In the genomic region with DNA sequence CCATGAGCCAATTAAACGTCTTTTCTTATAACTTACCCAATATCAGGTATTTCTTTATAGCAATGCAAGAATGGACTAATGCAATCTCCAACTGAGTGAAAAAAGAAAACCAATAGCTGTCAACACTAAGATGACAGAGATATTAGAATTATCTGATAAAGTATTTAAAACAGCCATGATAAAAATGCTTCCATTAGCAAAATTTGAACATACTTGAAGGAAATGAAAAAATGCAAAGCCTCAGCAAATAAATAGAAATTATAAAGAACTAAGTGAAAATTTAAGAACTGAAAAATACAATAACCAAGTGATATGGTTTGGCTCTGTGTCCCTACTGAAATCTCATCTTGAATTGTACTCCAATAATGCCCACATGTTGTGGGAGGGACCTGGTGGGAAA, we compare ENCODE assay signal across 36 cellular contexts.
"Had no signal": no experiment of that assay in that cellular context is flagged by ENCODE, and none has a peak within 500 bp of the region (broad histone marks: within the 10 kb centered on the region; RNA-seq: fewer than 3 reads in every experiment).

No MANE protein-coding gene starts in this region.

- H3K4me1 Mint-ChIP-seq: activated B cell treated with CpG ODN at 0.5 μM for 24 hours; activated CD4-positive, alpha-beta T cell treated with anti-CD3 and anti-CD28 coated beads, Interleukin-2, amount 10 ng/mL, durations not matched to agents 24 days and 14 days; activated naive CD8-positive, alpha-beta T cell treated with anti-CD3 and anti-CD28 coated beads for 36 hours; activated T-helper 17 cell treated with anti-CD3 and anti-CD28 coated beads, Interleukin-2, amount 50 U/mL, for 72 hours had no signal

- H3K36me3 ChIP-seq: adrenal gland, brain microvascular endothelial cell had no signal

- ATAC-seq: activated CD8-positive, alpha-beta T cell treated with anti-CD3 and anti-CD28 coated beads for 36 hours; activated naive CD4-positive, alpha-beta T cell treated with anti-CD3 and anti-CD28 coated beads, Interleukin-2, amount 50 U/mL, for 72 hours; activated T-cell treated with anti-CD3 and anti-CD28 coated beads, Interleukin-2, amount 50 U/mL, for 4 hours; activated T-cell treated with anti-CD3 and anti-CD28 coated beads, Interleukin-2, amount 50 U/mL, for 72 hours; activated T-helper 17 cell treated with anti-CD3 and anti-CD28 coated beads, Interleukin-2, amount 50 U/mL, for 72 hours; body of pancreas had no signal

- H3K27ac Mint-ChIP-seq: activated B cell treated with CpG ODN at 0.5 μM for 24 hours; activated CD4-positive, alpha-beta memory T cell treated with anti-CD3 and anti-CD28 coated beads for 36 hours; activated CD4-positive, alpha-beta T cell treated with anti-CD3 and anti-CD28 coated beads, Interleukin-2, amount 10 ng/mL, durations not matched to agents 24 days and 14 days; activated CD8-positive, alpha-beta T cell treated with anti-CD3 and anti-CD28 coated beads for 36 hours; activated naive CD4-positive, alpha-beta T cell treated with anti-CD3 and anti-CD28 coated beads for 36 hours; activated naive CD4-positive, alpha-beta T cell treated with anti-CD3 and anti-CD28 coated beads, Interleukin-2, amount 50 U/mL, for 72 hours; activated naive CD8-positive, alpha-beta T cell treated with anti-CD3 and anti-CD28 coated beads for 36 hours; activated T-cell treated with anti-CD3 and anti-CD28 coated beads, Interleukin-2, amount 50 U/mL, for 72 hours; activated T-helper 1 cell treated with anti-CD3 and anti-CD28 coated beads, Interleukin-12 subunit alpha, Interleukin-12 subunit beta, Interleukin-2, Interleukin-4 antibody, amounts not matched to agents 30 ng/mL and 10 ng/mL and 1 ng/mL, durations not matched to agents 14 hours and 24 hours and 36 hours; activated T-helper 17 cell treated with anti-CD3 and anti-CD28 coated beads, Interleukin-2, amount 50 U/mL, for 72 hours; T-helper 1 cell treated with Interleukin-12 subunit alpha and Interleukin-12 subunit beta and Interleukin-4 antibody, amounts not matched to agents 30 μg/mL and 1 μg/mL, for 36 hours; T-helper 2 cell treated with Interferon-gamma antibody and Interleukin-4, amounts not matched to agents 5 μg/mL and 100 μg/mL, for 36 hours had no signal

- H3K4me3 ChIP-seq: adrenal gland, body of pancreas, breast epithelium had no signal

- FAIRE-seq: astrocyte, TTC549 had no signal

- H3K27ac ChIP-seq: adrenal gland, body of pancreas, brain microvascular endothelial cell, breast epithelium, VCaP had no signal

- H3K4me3 Mint-ChIP-seq: activated B cell treated with CpG ODN at 0.5 μM for 24 hours; activated CD4-positive, alpha-beta memory T cell treated with anti-CD3 and anti-CD28 coated beads for 36 hours; activated CD4-positive, alpha-beta T cell treated with anti-CD3 and anti-CD28 coated beads, Interleukin-2, amount 10 ng/mL, durations not matched to agents 24 days and 14 days; activated CD8-positive, alpha-beta T cell treated with anti-CD3 and anti-CD28 coated beads for 36 hours; activated naive CD4-positive, alpha-beta T cell treated with anti-CD3 and anti-CD28 coated beads for 36 hours; activated naive CD8-positive, alpha-beta T cell treated with anti-CD3 and anti-CD28 coated beads for 36 hours; activated T-cell treated with anti-CD3 and anti-CD28 coated beads, Interleukin-2, amount 50 U/mL, for 4 hours; activated T-cell treated with anti-CD3 and anti-CD28 coated beads, Interleukin-2, amount 50 U/mL, for 72 hours; activated T-helper 1 cell treated with anti-CD3 and anti-CD28 coated beads, Interleukin-12 subunit alpha, Interleukin-12 subunit beta, Interleukin-2, Interleukin-4 antibody, amounts not matched to agents 30 ng/mL and 10 ng/mL and 1 ng/mL, durations not matched to agents 14 hours and 24 hours and 36 hours; activated T-helper 17 cell treated with anti-CD3 and anti-CD28 coated beads, Interleukin-2, amount 50 U/mL, for 72 hours; T-helper 1 cell treated with Interleukin-12 subunit alpha and Interleukin-12 subunit beta and Interleukin-4 antibody, amounts not matched to agents 30 μg/mL and 1 μg/mL, for 36 hours; T-helper 2 cell treated with Interferon-gamma antibody and Interleukin-4, amounts not matched to agents 5 μg/mL and 100 μg/mL, for 36 hours had no signal

- H3K4me1 ChIP-seq: adrenal gland, body of pancreas, breast epithelium had no signal

- H3K27me3 Mint-ChIP-seq: activated B cell treated with CpG ODN at 0.5 μM for 24 hours; activated CD4-positive, alpha-beta memory T cell treated with anti-CD3 and anti-CD28 coated beads for 36 hours; activated CD4-positive, alpha-beta T cell treated with anti-CD3 and anti-CD28 coated beads, Interleukin-2, amount 10 ng/mL, durations not matched to agents 24 days and 14 days; activated CD8-positive, alpha-beta T cell treated with anti-CD3 and anti-CD28 coated beads for 36 hours; activated naive CD8-positive, alpha-beta T cell treated with anti-CD3 and anti-CD28 coated beads for 36 hours; activated T-helper 17 cell treated with anti-CD3 and anti-CD28 coated beads, Interleukin-2, amount 50 U/mL, for 72 hours had no signal

- DNase-seq: activated B cell treated with CpG ODN at 0.5 μM for 24 hours; activated CD4-positive, alpha-beta memory T cell treated with anti-CD3 and anti-CD28 coated beads for 36 hours; activated CD4-positive, alpha-beta T cell treated with anti-CD3 and anti-CD28 coated beads for 4 hours; activated CD4-positive, alpha-beta T cell treated with anti-CD3 and anti-CD28 coated beads, Interleukin-2, amount 10 ng/mL, durations not matched to agents 24 days and 14 days; activated CD4-positive, alpha-beta T cell treated with anti-CD3 and anti-CD28 coated beads, Interleukin-2, amount 50 U/mL, for 1 hour; activated CD4-positive, alpha-beta T cell treated with anti-CD3 and anti-CD28 coated beads, Interleukin-2, amount 50 U/mL, for 4 hours; activated CD4-positive, CD25-positive, alpha-beta regulatory T cell treated with anti-CD3 and anti-CD28 coated beads, Interleukin-2, amount 50 U/mL, for 72 hours; activated CD8-positive, alpha-beta memory T cell treated with anti-CD3 and anti-CD28 coated beads, Interleukin-2, amount 50 U/mL, for 4 hours; activated CD8-positive, alpha-beta T cell treated with anti-CD3 and anti-CD28 coated beads for 36 hours; activated effector memory CD4-positive, alpha-beta T cell treated with anti-CD3 and anti-CD28 coated beads, Interleukin-2, amount 50 U/mL, for 16 hours; activated gamma-delta T cell treated with Interleukin-2 at 50 U/mL for 16 hours; activated naive CD4-positive, alpha-beta T cell; activated naive CD4-positive, alpha-beta T cell treated with anti-CD3 and anti-CD28 coated beads for 36 hours; activated naive CD4-positive, alpha-beta T cell treated with anti-CD3 and anti-CD28 coated beads, Interleukin-2, amount 50 U/mL, for 16 hours; activated naive CD8-positive, alpha-beta T cell treated with anti-CD3 and anti-CD28 coated beads for 36 hours; activated T-cell treated with anti-CD3 and anti-CD28 coated beads for 4 hours; activated T-cell treated with anti-CD3 and anti-CD28 coated beads, Interleukin-2, amount 50 U/mL, for 1 hour; activated T-cell treated with anti-CD3 and anti-CD28 coated beads, Interleukin-2, amount 50 U/mL, for 4 hours; activated T-cell treated with anti-CD3 and anti-CD28 coated beads, Interleukin-2, amount 50 U/mL, for 72 hours; adrenal gland; amniotic stem cell; aorta; body of pancreas; brain microvascular endothelial cell; central memory CD4-positive, alpha-beta T cell; T-helper 2 cell; T-helper 9 cell had no signal

- H3K27me3 ChIP-seq: adrenal gland, body of pancreas, brain microvascular endothelial cell, breast epithelium had no signal

- H3K9me3 ChIP-seq: breast epithelium had no signal
